10 cellular contexts compared by ENCODE assay signal in the genomic region with DNA sequence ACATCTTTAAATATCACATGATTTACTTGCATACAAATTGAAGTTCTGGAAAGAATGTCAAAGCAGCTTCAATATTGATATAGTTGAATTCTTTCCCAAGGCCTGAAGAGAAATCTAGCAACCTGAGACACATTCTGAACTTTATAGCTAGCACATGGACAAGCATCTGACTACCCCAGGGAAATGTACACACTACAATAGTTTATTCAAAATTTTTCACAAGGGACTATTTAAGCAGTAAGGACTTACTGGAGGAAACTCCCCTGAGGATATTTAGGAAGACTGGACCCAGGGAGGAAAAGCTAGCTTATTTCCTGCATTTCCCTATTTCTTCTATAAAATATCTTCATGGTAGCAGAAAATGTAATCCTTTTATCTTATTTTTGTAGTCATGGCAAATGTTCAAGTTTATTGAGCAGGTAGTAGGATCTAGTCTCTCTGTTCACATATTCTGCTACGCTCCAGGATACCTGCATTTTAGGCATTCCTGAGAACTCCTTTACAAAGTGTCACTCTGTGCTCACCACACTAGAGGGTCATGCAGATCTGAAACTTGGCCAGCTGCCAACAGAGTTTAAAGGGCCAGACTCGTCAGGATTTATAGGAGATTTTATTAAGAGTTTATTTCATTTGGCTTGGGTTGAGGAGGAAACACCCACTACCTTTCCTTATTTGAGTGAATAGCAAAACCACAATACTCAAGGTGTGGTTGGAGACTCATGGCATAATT.
A peak's percentile ranks its signal among the peaks of the same experiment; 100 is the strongest.
DNase-seq lines count a peak whose midpoint lies in the region; ATAC-seq and TF ChIP-seq lines count a peak whose summit lies in the region.
"Had no signal": no experiment of that assay in that cellular context is flagged by ENCODE, and none has a peak within 500 bp of the region (broad histone marks: within the 10 kb centered on the region; RNA-seq: fewer than 3 reads in every experiment).

No MANE protein-coding gene starts in this region.

- 0 to 40% (median 28%) methylated on average over 2 of the region's 2 CpGs for WGBS in adrenal gland, 4 donors
- WGBS in esophagus muscularis mucosa = 0% methylated on average over 2 of the region's 2 CpGs

- H3K9me3 ChIP-seq in adrenal gland (replicated peaks in 1 of 3) (no peaks in the 10 kb centered on the region), esophagus muscularis mucosa (no peaks in the 10 kb centered on the region)
- H3K9me3 ChIP-seq: tibial artery had no signal

- H3K4me1 ChIP-seq in adrenal gland (replicated peaks in 1 of 2) = no peaks in the 10 kb centered on the region
- peaks cover 0 to 5% (median 0%) of the 10 kb centered on the region in 4 donors for H3K4me1 ChIP-seq in esophagus muscularis mucosa

- no peak for ATAC-seq in GM21528 (IDR thresholded peaks at IDR 0.05; ENCODE audit: low FRiP score, unreplicated experiment)
- ATAC-seq in GM18520 (IDR thresholded peaks at IDR 0.05; ENCODE audit: unreplicated experiment) = no peak

- DNase-seq in ACHN (peak; percentile 2), LNCaP clone FGC (ENCODE audit: low read depth) (peak; percentile 31), adrenal gland (peak in 6 of 7 donors; percentile 8 to 53 (median 32)), inferior parietal cortex (ENCODE audit: extremely low spot score) (peak; percentile 11), esophagus muscularis mucosa (ENCODE audit: extremely low spot score) (no peak), activated T-cell treated with anti-CD3 and anti-CD28 coated beads for 4 hours (no peak)
- DNase-seq: immature natural killer cell had no signal

- TF ChIP-seq POLR2A in adrenal gland (IDR thresholded peaks at IDR 0.05) (no peak), esophagus muscularis mucosa (IDR thresholded peaks at IDR 0.05; ENCODE audit: low read depth) (no peak)

- no peak overlapping the region for H3K27ac ChIP-seq in adrenal gland
- H3K27ac ChIP-seq in esophagus muscularis mucosa (replicated peaks in 1 of 4) = no peak overlapping the region
- H3K27ac ChIP-seq: tibial artery had no signal

- intact Hi-C loops in adrenal gland (cut with DNase I) = no loop called here
- intact Hi-C loops in esophagus muscularis mucosa (cut with DNase I) = no loop called here

- in situ Hi-C loops in ACHN (cut with HindIII; ENCODE audit: low pct_ligation_motif_present, low pct_unique_long_range_greater_than_20kb, low sequenced_read_pairs) = no loop called here

- TF ChIP-seq CTCF in LNCaP clone FGC (IDR thresholded peaks at IDR 0.05; ENCODE audit: control insufficient read depth, extremely low read depth, insufficient read depth) = no peak
- no peak for TF ChIP-seq CTCF in adrenal gland (IDR thresholded peaks at IDR 0.05)
- TF ChIP-seq CTCF in esophagus muscularis mucosa (IDR thresholded peaks at IDR 0.05) = no peak

- H3K27me3 ChIP-seq in adrenal gland (no peaks in the 10 kb centered on the region), esophagus muscularis mucosa (no peaks in the 10 kb centered on the region)
- H3K27me3 ChIP-seq: tibial artery had no signal

- H3K36me3 ChIP-seq in adrenal gland (replicated peaks in 1 of 2) = no peaks in the 10 kb centered on the region
- no peaks in the 10 kb centered on the region for H3K36me3 ChIP-seq in esophagus muscularis mucosa
- H3K36me3 ChIP-seq: tibial artery had no signal

- no peak for TF ChIP-seq EP300 in esophagus muscularis mucosa (IDR thresholded peaks at IDR 0.05)

- H3K4me3 ChIP-seq in LNCaP clone FGC (ENCODE audit: low read depth, low read length) = no peak overlapping the region
- no peak overlapping the region for H3K4me3 ChIP-seq in adrenal gland
- H3K4me3 ChIP-seq in esophagus muscularis mucosa = no peak overlapping the region
- H3K4me3 ChIP-seq: tibial artery had no signal

Comparison
In these comparisons a context has a peak if more than half of its experiments do, and no peak if none do; other contexts are left out.
1. DNase-seq: peak in ACHN (single experiment), LNCaP clone FGC (single experiment), adrenal gland (6 of 7) and inferior parietal cortex (single experiment); none in esophagus muscularis mucosa (single experiment) and activated T-cell treated with anti-CD3 and anti-CD28 coated beads for 4 hours (single experiment).